Comparison of ENCODE assay signal across 13 cellular contexts in genomic region chr3:39118079-39118478, GRCh38.
"Had no signal": no experiment of that assay in that cellular context is flagged by ENCODE, and none has a peak within 500 bp of the region (broad histone marks: within the 10 kb centered on the region; RNA-seq: fewer than 3 reads in every experiment).

No MANE protein-coding gene starts in this region.

- H3K4me1 ChIP-seq: colonic mucosa, pancreas had no signal

- H3K36me3 ChIP-seq: colonic mucosa, pancreas had no signal

- H3K9me3 ChIP-seq: colonic mucosa, pancreas had no signal

- DNase-seq: activated CD4-positive, alpha-beta T cell treated with anti-CD3 and anti-CD28 coated beads, Interleukin-2, amount 50 U/mL, for 1 hour; activated naive CD8-positive, alpha-beta T cell treated with anti-CD3 and anti-CD28 coated beads for 36 hours; amygdala; central memory CD4-positive, alpha-beta T cell; colonic mucosa; pancreas; stimulated activated CD4-positive, alpha-beta T cell treated with anti-CD3 and anti-CD28 coated beads, Interleukin-2, amount 100 ng/mL, for 48 hours; stimulated activated naive CD4-positive, alpha-beta T cell; trophoblast cell had no signal

- H3K27ac ChIP-seq: colonic mucosa, pancreas had no signal

- FAIRE-seq: islet of Langerhans, pancreas had no signal

- H3K27me3 ChIP-seq: colonic mucosa, pancreas had no signal

- ATAC-seq: activated CD4-positive, CD25-positive, alpha-beta regulatory T cell treated with anti-CD3 and anti-CD28 coated beads, Interleukin-2, amount 50 U/mL, for 24 hours; esophagus mucosa; left colon; pancreas had no signal

- H3K4me3 ChIP-seq: colonic mucosa, pancreas had no signal
